ENCODE assay signal across 1 cellular context in genomic region chr6:26205161-26205624, GRCh38.
A peak's percentile ranks its signal among the peaks of the same experiment; 100 is the strongest.
TF ChIP-seq lines count a peak whose summit lies in the region.

No MANE protein-coding gene starts in this region.

TF ChIP-seq in K562, 482 proteins besides CTCF, POLR2A, EP300 and RAD21 (continued from another document and continues in another):
- TF ChIP-seq ARID4B (CRISPR knock-in tag; IDR thresholded peaks at IDR 0.05) (no peak), GATAD2A (IDR thresholded peaks at IDR 0.05) (no peak), ZBTB34 (CRISPR knock-in tag; IDR thresholded peaks at IDR 0.05) (no peak), VEZF1 (CRISPR knock-in tag; IDR thresholded peaks at IDR 0.05) (no peak), FOXK2 (conservative IDR thresholded peaks at IDR 0.05 in 1 of 2, IDR thresholded peaks at IDR 0.05 in 1 of 2; ENCODE audit: low read depth in 2 of 2) (no peak), RCOR1 (IDR thresholded peaks at IDR 0.05; ENCODE audit: borderline replicate concordance in 1 of 2, low read depth in 2 of 2, low read length in 2 of 2) (peak in 1 of 2 experiments; percentile 20; a peak in 1 of 4 replicates), ZSCAN29 (IDR thresholded peaks at IDR 0.05) (no peak), RBFOX2 (IDR thresholded peaks at IDR 0.05; ENCODE audit: low read depth, low read length) (peak; percentile 71), TCF7L2 (IDR thresholded peaks at IDR 0.05; ENCODE audit: low read depth, low read length) (no peak), KAT7 (CRISPR knock-in tag; IDR thresholded peaks at IDR 0.05; ENCODE audit: borderline replicate concordance) (peak; percentile 93), ZNF143 (CRISPR knock-in tag; IDR thresholded peaks at IDR 0.05) (no peak), ZNF175 (CRISPR knock-in tag; IDR thresholded peaks at IDR 0.05; ENCODE audit: low read depth) (peak; percentile 14; the same call in 1 of the 2 replicates), ATF4 (CRISPR knock-in tag; IDR thresholded peaks at IDR 0.05) (peak; percentile 84), L3MBTL2 (IDR thresholded peaks at IDR 0.05) (no peak), KAT2B (IDR thresholded peaks at IDR 0.05; ENCODE audit: low read depth, low read length) (no peak), CTBP1 (IDR thresholded peaks at IDR 0.05; ENCODE audit: borderline replicate concordance) (no peak), POLR3A (IDR thresholded peaks at IDR 0.05; ENCODE audit: borderline replicate concordance, extremely low read depth, insufficient read depth, insufficient read length) (no peak), CHD4 (IDR thresholded peaks at IDR 0.05; ENCODE audit: insufficient read depth, insufficient replicate concordance, low read depth, low read length, poor library complexity, severe bottlenecking) (peak; percentile 5), CTCFL (IDR thresholded peaks at IDR 0.05; ENCODE audit: borderline replicate concordance, insufficient read depth, low read depth, low read length, poor library complexity, severe bottlenecking) (no peak), BCL6 (CRISPR knock-in tag; IDR thresholded peaks at IDR 0.05) (peak; percentile 51; the same call in 1 of the 2 replicates), CBFA2T3 (IDR thresholded peaks at IDR 0.05) (no peak), CLOCK (CRISPR knock-in tag; IDR thresholded peaks at IDR 0.05; ENCODE audit: borderline replicate concordance) (no peak), NFIX (CRISPR knock-in tag; IDR thresholded peaks at IDR 0.05; ENCODE audit: low read depth) (no peak), HES1 (IDR thresholded peaks at IDR 0.05; ENCODE audit: low read depth) (no peak), CCAR2 (IDR thresholded peaks at IDR 0.05; ENCODE audit: low read depth, low read length) (no peak), ZBED1 (IDR thresholded peaks at IDR 0.05) (0 out of 2 replicates have a peak, but pooled peaks have one; percentile 8), FOXA1 (IDR thresholded peaks at IDR 0.05; ENCODE audit: borderline replicate concordance) (no peak), ZBTB5 (IDR thresholded peaks at IDR 0.05) (no peak), GTF3C2 (IDR thresholded peaks at IDR 0.05; ENCODE audit: borderline replicate concordance, extremely low read depth, insufficient read length) (no peak), SMARCC2 (IDR thresholded peaks at IDR 0.05; ENCODE audit: low read depth) (no peak), NKRF (IDR thresholded peaks at IDR 0.05; ENCODE audit: borderline replicate concordance) (no peak), TRIM25 (IDR thresholded peaks at IDR 0.05; ENCODE audit: borderline replicate concordance) (no peak)
